ENCODE assay signal across 8 cellular contexts in genomic region chr13:99981115-99982020, GRCh38. TPM values are rescaled to one million over a fixed set of nuclear protein-coding genes. Genes with fewer than 3 reads are reported as not detected.
DNase-seq lines count a peak whose midpoint lies in the region; ATAC-seq, FAIRE-seq and TF ChIP-seq lines count a peak whose summit lies in the region.

TSS of gene ZIC2 (plus strand) at chr13:99981784. CDS start at chr13:99982065, 281 bp downstream.

- DNase-seq in A549 (ENCODE audit: low read depth in 1 of 2, low spot score in 1 of 2) (peak in 1 of 2 experiments; percentile 87), GM12864 (ENCODE audit: low read depth) (no peak), NCI-H510A (lab: John Stamatoyannopoulos, UW) (peak; percentile 65), astrocyte of the hippocampus (ENCODE audit: low read depth, low spot score) (peak; percentile 91), iris pigment epithelial cell (ENCODE audit: low read depth) (peak; percentile 44), stomach (no peak), dedifferentiated amniotic fluid mesenchymal stem cell (ENCODE audit: extremely low spot score) (no peak)

- H3K4me1 ChIP-seq in A549 (peaks cover 7% of the 10 kb centered on the region; the same call in 2 of the 3 replicates), stomach (peaks cover 36 to 61% (median 53%) of the 10 kb centered on the region in 4 donors)

- intact Hi-C loops in stomach (cut with DNase I; ENCODE audit: low total_unique reads): no loop called here

- WGBS in A549 (ENCODE audit: missing lambda C conversion rate): 0% methylated on average over 5 of the region's 120 CpGs
- 0 to 4% (median 1%) methylated on average over 6 to 114 of the region's 120 CpGs for WGBS in stomach, 5 donors

- FAIRE-seq in A549 (lab: Jason Lieb, UNC): no peak

- POLR2A ChIA-PET in A549 (lab: Yijun Ruan, JAX): interaction anchor here (0.6 to 4.6 kb wide), 10 partner anchors 10 to 693 kb away, joined by 3 to 79 read pairs (median 7); partner anchors contain the start of genes PCCA, TMTC4 and ZIC5

- peaks cover 70 to 100% (median 99%) of the 10 kb centered on the region in 3 donors for H3K27me3 ChIP-seq in stomach

- H3K27ac ChIP-seq in A549 (peak within 1 kb of the TSS; percentile 84 to 97), stomach (no peak within 1 kb of the TSS)

- H3K4me3 ChIP-seq in A549 (peak within 1 kb of the TSS; percentile 92), GM12864 (ENCODE audit: low read depth, low read length) (peak within 1 kb of the TSS; percentile 36), stomach (peak within 1 kb of the TSS; percentile 43 to 63 (median 54))

- ATAC-seq in A549 (peak; percentile 32 to 61), GM18498 (IDR thresholded peaks at IDR 0.05; ENCODE audit: unreplicated experiment) (no peak)

- H3K9me3 ChIP-seq in A549: no peaks in the 10 kb centered on the region
- peaks cover 0 to 34% (median 11%) of the 10 kb centered on the region in 4 donors for H3K9me3 ChIP-seq in stomach

- no peak for TF ChIP-seq RAD21 in A549 (conservative IDR thresholded peaks at IDR 0.05 in 1 of 2, IDR thresholded peaks at IDR 0.05 in 1 of 2)

- TF ChIP-seq POLR2A in A549 (IDR thresholded peaks at IDR 0.05; ENCODE audit: low read length): peak; percentile 51
- TF ChIP-seq POLR2A in stomach (IDR thresholded peaks at IDR 0.05): no peak

- CTCF ChIA-PET in A549 (lab: Yijun Ruan, JAX): interaction anchor here (1.1 to 2.0 kb wide), 5 partner anchors 14 to 533 kb away, joined by 3 to 9 read pairs (median 4); no protein-coding TSS in a partner anchor

- H3K4me2 ChIP-seq in A549: peak within 1 kb of the TSS; percentile 92

- TF ChIP-seq CTCF in A549 (IDR thresholded peaks at IDR 0.05): no peak
- no peak for TF ChIP-seq CTCF in GM12864 (IDR thresholded peaks at IDR 0.05; ENCODE audit: low read depth, low read length, missing control alignments)
- no peak for TF ChIP-seq CTCF in stomach (IDR thresholded peaks at IDR 0.05)

- TF ChIP-seq EP300 in A549 (IDR thresholded peaks at IDR 0.05): no peak
- TF ChIP-seq EP300 in stomach (IDR thresholded peaks at IDR 0.05): no peak

- no peaks in the 10 kb centered on the region for H3K36me3 ChIP-seq in stomach

TF ChIP-seq in A549, 52 proteins besides CTCF, POLR2A, EP300 and RAD21:
- TF ChIP-seq PBX3 (IDR thresholded peaks at IDR 0.05) (no peak), PHF8 (IDR thresholded peaks at IDR 0.05; ENCODE audit: borderline replicate concordance, low read depth) (peak; percentile 19; the same call in 1 of the 2 replicates), CBX2 (IDR thresholded peaks at IDR 0.05; ENCODE audit: borderline replicate concordance, low read depth) (no peak)

RNA-seq across cellular contexts. Expression of gene ZIC2, which starts in this region (rescaled TPM):
- polyA plus RNA-seq in A549 (2011; rRNA removed): 2.1 and 3.0 TPM in 2 replicates
- polyA plus RNA-seq in A549 (2012; cell fraction: cytosol; rRNA removed): 3.6 and 5.0 TPM in 2 replicates
- 6.7 and 9.0 TPM in 2 replicates for polyA plus RNA-seq in A549 (2012; cell fraction: nucleus; rRNA removed)
- polyA plus RNA-seq in A549 (2017; fragmentation: RNase III; extraction: RNeasy Plus Mini Kit Qiagen cat#74134 plus additional on column Dnase treatment): 7.9 to 10.3 TPM (median 9.2 TPM) in 3 replicates
- polyA minus RNA-seq in A549 (2011; rRNA and poly(A)+ RNA removed): 2.6 and 4.0 TPM in 2 replicates
- not detected for total RNA-seq in stomach
- not detected for polyA plus RNA-seq in stomach

Comparison
In these comparisons a context has a peak if more than half of its experiments do, and no peak if none do; other contexts are left out.
1. DNase-seq: peak in NCI-H510A (single experiment), astrocyte of the hippocampus (single experiment) and iris pigment epithelial cell (single experiment); none in GM12864 (single experiment), stomach (single experiment) and dedifferentiated amniotic fluid mesenchymal stem cell (single experiment).
2. H3K27ac ChIP-seq: peak in A549 (2 of 2); none in stomach (0 of 5).
3. H3K4me3 ChIP-seq: peak in every context shown above with its lines; median percentile 92 in A549; 54 in stomach; 36 in GM12864.